Comparison of ENCODE assay signal across 27 cellular contexts in the genomic region with DNA sequence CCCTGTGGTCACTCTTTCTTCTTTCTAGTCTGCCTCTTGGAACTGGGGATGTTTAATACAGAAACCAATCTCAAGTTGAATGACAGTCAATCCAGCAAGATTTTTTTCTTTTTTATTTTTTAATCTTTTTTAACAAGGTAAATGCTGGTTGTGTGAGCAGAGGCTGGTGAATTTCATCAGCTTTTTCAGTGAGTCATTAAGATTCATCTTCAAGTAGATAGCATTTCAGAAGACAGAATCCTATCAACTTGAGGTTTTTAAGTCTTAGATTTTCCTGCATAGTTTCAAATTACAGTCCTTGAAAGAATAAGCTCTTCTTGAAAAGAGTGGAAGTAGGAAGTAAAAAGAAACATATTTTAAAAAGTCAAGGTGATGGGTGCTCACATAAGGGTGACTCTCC. TPM values are rescaled to one million over a fixed set of nuclear protein-coding genes. Genes with fewer than 3 reads are reported as not detected.
DNase-seq lines count a peak whose midpoint lies in the region; ATAC-seq, FAIRE-seq and TF ChIP-seq lines count a peak whose summit lies in the region.
"Had no signal": no experiment of that assay in that cellular context is flagged by ENCODE, and none has a peak within 500 bp of the region (broad histone marks: within the 10 kb centered on the region; RNA-seq: fewer than 3 reads in every experiment).

No MANE protein-coding gene starts in this region.

- no peak for TF ChIP-seq CTCF in astrocyte (IDR thresholded peaks at IDR 0.05; ENCODE audit: insufficient read depth, low read depth, low read length)

- DNase-seq in HCEC 1CT (peak; percentile 61), astrocyte (ENCODE audit: low read depth) (no peak), iris pigment epithelial cell (ENCODE audit: low read depth) (peak; percentile 76), HK-2 (ENCODE audit: unreplicated experiment) (no peak), NCI-H69 (lab: John Stamatoyannopoulos, UW) (no peak), left cardiac atrium (no peak)
- DNase-seq: activated CD4-positive, alpha-beta memory T cell treated with anti-CD3 and anti-CD28 coated beads, Interleukin-2, amount 10 ng/mL, durations not matched to agents 7 days and 5 days; activated effector memory CD4-positive, alpha-beta T cell treated with anti-CD3 and anti-CD28 coated beads, Interleukin-2, amount 50 U/mL, for 16 hours; C1 segment of cervical spinal cord; effector memory CD4-positive, alpha-beta T cell; NCI-H1048; NCI-H187 treated with DMSO at 0.1 percent for 48 hours; NCI-H345; NCI-H82; Right ventricle myocardium superior; stimulated activated CD4-positive, alpha-beta T cell treated with anti-CD3 and anti-CD28 coated beads, Interleukin-2, amount 100 ng/mL, for 24 hours; T1000 had no signal

- H3K27me3 ChIP-seq in ACC112 (ENCODE audit: insufficient read depth, low read length): no peaks in the 10 kb centered on the region
- no peaks in the 10 kb centered on the region for H3K27me3 ChIP-seq in astrocyte (ENCODE audit: insufficient read depth, low read length)
- H3K27me3 ChIP-seq: esophagus muscularis mucosa, suprapubic skin had no signal

- H3K27ac ChIP-seq in ACC112 (ENCODE audit: low read depth, low read length) (0 out of 2 replicates have a peak overlapping the region, but pooled peaks have one; percentile 3), astrocyte (ENCODE audit: low read depth, low read length) (no peak overlapping the region)
- H3K27ac ChIP-seq: esophagus muscularis mucosa, skin epidermis, suprapubic skin had no signal

- FAIRE-seq in astrocyte (lab: Jason Lieb, UNC): peak; percentile 43
- FAIRE-seq: colon, HepG2 had no signal

- H3K4me1 Mint-ChIP-seq in astrocyte (ENCODE audit: low read depth, unreplicated experiment): peaks cover 61% of the 10 kb centered on the region
- H3K4me1 Mint-ChIP-seq: activated CD4-positive, alpha-beta memory T cell treated with anti-CD3 and anti-CD28 coated beads, Interleukin-2, amount 10 ng/mL, durations not matched to agents 7 days and 5 days had no signal

- no peak overlapping the region for H3K9ac ChIP-seq in astrocyte (ENCODE audit: low read length)

- intact Hi-C loops in left cardiac atrium (cut with DNase I): no loop called here

- H2AFZ ChIP-seq in ACC112 (ENCODE audit: low read length, unreplicated experiment) (no peak overlapping the region), astrocyte (ENCODE audit: low read depth, low read length) (no peak overlapping the region)

- H3K36me3 Mint-ChIP-seq in astrocyte (ENCODE audit: low read depth, unreplicated experiment): no peaks in the 10 kb centered on the region

- H3K4me2 ChIP-seq in astrocyte (ENCODE audit: low read length): no peak overlapping the region

- H3K27me3 Mint-ChIP-seq in astrocyte (ENCODE audit: low read depth, unreplicated experiment): no peaks in the 10 kb centered on the region
- H3K27me3 Mint-ChIP-seq: activated CD4-positive, alpha-beta memory T cell treated with anti-CD3 and anti-CD28 coated beads, Interleukin-2, amount 10 ng/mL, durations not matched to agents 7 days and 5 days; brain; progenitor cell of endocrine pancreas had no signal

- H3K36me3 ChIP-seq in ACC112 (ENCODE audit: insufficient read depth, low read length): no peaks in the 10 kb centered on the region
- H3K36me3 ChIP-seq in astrocyte (ENCODE audit: insufficient read depth, low read length): no peaks in the 10 kb centered on the region
- H3K36me3 ChIP-seq: esophagus muscularis mucosa, suprapubic skin had no signal

- H3K27ac Mint-ChIP-seq in astrocyte (ENCODE audit: unreplicated experiment): peak overlapping the region; percentile 96
- H3K27ac Mint-ChIP-seq: activated CD4-positive, alpha-beta memory T cell treated with anti-CD3 and anti-CD28 coated beads, Interleukin-2, amount 10 ng/mL, durations not matched to agents 7 days and 5 days; progenitor cell of endocrine pancreas had no signal

- H3K4me1 ChIP-seq in ACC112 (ENCODE audit: control insufficient read depth, insufficient read depth, low read length, unreplicated experiment) (peaks cover 38% of the 10 kb centered on the region), astrocyte (ENCODE audit: insufficient read depth, low read length) (peaks cover 17% of the 10 kb centered on the region)
- H3K4me1 ChIP-seq: suprapubic skin had no signal

- H3K9me3 Mint-ChIP-seq in astrocyte (ENCODE audit: unreplicated experiment): peaks cover 2% of the 10 kb centered on the region
- H3K9me3 Mint-ChIP-seq: activated CD4-positive, alpha-beta memory T cell treated with anti-CD3 and anti-CD28 coated beads, Interleukin-2, amount 10 ng/mL, durations not matched to agents 7 days and 5 days had no signal

- no peak overlapping the region for H3K4me3 Mint-ChIP-seq in astrocyte (ENCODE audit: unreplicated experiment)
- H3K4me3 Mint-ChIP-seq: activated CD4-positive, alpha-beta memory T cell treated with anti-CD3 and anti-CD28 coated beads, Interleukin-2, amount 10 ng/mL, durations not matched to agents 7 days and 5 days; brain had no signal

- H3K79me2 ChIP-seq in ACC112 (ENCODE audit: control insufficient read depth, insufficient read depth, low read length, unreplicated experiment): peaks cover 4% of the 10 kb centered on the region
- H3K79me2 ChIP-seq in astrocyte (ENCODE audit: insufficient read depth, low read length): no peaks in the 10 kb centered on the region

- H3K4me3 ChIP-seq in ACC112 (ENCODE audit: low read depth, low read length) (no peak overlapping the region), astrocyte (ENCODE audit: insufficient read depth, low read depth, low read length) (no peak overlapping the region)
- H3K4me3 ChIP-seq: esophagus muscularis mucosa, skin epidermis, suprapubic skin had no signal

- H4K20me1 ChIP-seq in astrocyte (ENCODE audit: insufficient read depth, low read length): no peaks in the 10 kb centered on the region

- no peak for ATAC-seq in left cardiac atrium
- ATAC-seq in GM21367 (IDR thresholded peaks at IDR 0.05; ENCODE audit: unreplicated experiment): no peak
- ATAC-seq: HCT116, HepG2 had no signal

- no peaks in the 10 kb centered on the region for H3K9me3 ChIP-seq in astrocyte (ENCODE audit: insufficient read depth, low read depth, low read length)
- H3K9me3 ChIP-seq: esophagus muscularis mucosa, suprapubic skin had no signal

RNA-seq across cellular contexts. Expression of a gene that starts 12.4 kb away (rescaled TPM):
- total RNA-seq in astrocyte (33.5 and 34.8 TPM in 2 replicates), left cardiac atrium (100 to 1,000 TPM; 590 to 696 TPM)
- total RNA-seq: HepG2 had no signal

Comparison
In these comparisons a context has a peak if more than half of its experiments do, and no peak if none do; other contexts are left out.
1. DNase-seq: peak in HCEC 1CT (single experiment) and iris pigment epithelial cell (single experiment); none in astrocyte (single experiment), HK-2 (single experiment), NCI-H69 (single experiment) and left cardiac atrium (single experiment).
2. RNA of a gene that starts 12.4 kb away (total RNA-seq): 590 to 696 TPM in left cardiac atrium; 33.5 to 34.8 TPM in astrocyte; every median in the first group is over 10 times any median in the second.